ENCODE assay signal across 23 cellular contexts in genomic region chr10:128573236-128573800, GRCh38.
"Had no signal": no experiment of that assay in that cellular context is flagged by ENCODE, and none has a peak within 500 bp of the region (broad histone marks: within the 10 kb centered on the region; RNA-seq: fewer than 3 reads in every experiment).

No MANE protein-coding gene starts in this region.

- H3K27me3 Mint-ChIP-seq: stimulated activated memory B cell treated with anti-CD40 and anti-IgM and Interleukin-4, amounts not matched to agents 10 μg/mL and 1 μg/mL and 100 μg/mL, for 72 hours; stimulated activated naive CD8-positive, alpha-beta T cell treated with anti-CD3 and anti-CD28 coated beads, Interleukin-15, Interleukin-2, amounts not matched to agents 100 ng/mL and 50 ng/mL, for 24 hours had no signal

- H3K4me3 Mint-ChIP-seq: naive thymus-derived CD8-positive, alpha-beta T cell; neural crest cell; stimulated activated memory B cell treated with anti-CD40 and anti-IgM and Interleukin-4, amounts not matched to agents 10 μg/mL and 1 μg/mL and 100 μg/mL, for 72 hours; stimulated activated naive CD8-positive, alpha-beta T cell treated with anti-CD3 and anti-CD28 coated beads, Interleukin-15, Interleukin-2, amounts not matched to agents 100 ng/mL and 50 ng/mL, for 24 hours had no signal

- H2AFZ ChIP-seq: hepatocyte, parathyroid adenoma had no signal

- H3K4me1 ChIP-seq: colonic mucosa, parathyroid adenoma, prostate gland, spleen, testis, tibial nerve had no signal

- H3K4me2 ChIP-seq: hepatocyte had no signal

- H3K4me1 Mint-ChIP-seq: naive thymus-derived CD8-positive, alpha-beta T cell; stimulated activated memory B cell treated with anti-CD40 and anti-IgM and Interleukin-4, amounts not matched to agents 10 μg/mL and 1 μg/mL and 100 μg/mL, for 72 hours had no signal

- FAIRE-seq: endothelial cell of umbilical vein, kidney had no signal

- H3K4me3 ChIP-seq: colonic mucosa, hepatocyte, mucosa of descending colon, prostate gland, spleen, testis, tibial nerve had no signal

- ATAC-seq: left colon; mucosa of descending colon; naive thymus-derived CD8-positive, alpha-beta T cell; stimulated activated memory B cell treated with anti-CD40 and anti-IgM and Interleukin-4, amounts not matched to agents 10 μg/mL and 1 μg/mL and 100 μg/mL, for 72 hours had no signal

- H3K36me3 ChIP-seq: colonic mucosa, prostate gland, spleen, tibial nerve had no signal

- H3K27me3 ChIP-seq: colonic mucosa, hepatocyte, testis, tibial nerve had no signal

- H3K9me3 Mint-ChIP-seq: naive thymus-derived CD8-positive, alpha-beta T cell; stimulated activated memory B cell treated with anti-CD40 and anti-IgM and Interleukin-4, amounts not matched to agents 10 μg/mL and 1 μg/mL and 100 μg/mL, for 72 hours; stimulated activated naive CD8-positive, alpha-beta T cell treated with anti-CD3 and anti-CD28 coated beads, Interleukin-15, Interleukin-2, amounts not matched to agents 100 ng/mL and 50 ng/mL, for 24 hours had no signal

- DNase-seq: colonic mucosa; dermis blood vessel endothelial cell; erythroblast; foreskin melanocyte; kidney; left colon; mammary epithelial cell; mucosa of descending colon; naive thymus-derived CD8-positive, alpha-beta T cell; nucleus accumbens; spleen; stimulated activated CD4-positive, alpha-beta T cell treated with anti-CD3 and anti-CD28 coated beads, Interleukin-15, amount 100 ng/mL, for 24 hours; stimulated activated CD4-positive, alpha-beta T cell treated with anti-CD3 and anti-CD28 coated beads, Interleukin-1b, Interleukin-23, amount 100 ng/mL, for 48 hours; stimulated activated CD4-positive, alpha-beta T cell treated with anti-CD3 and anti-CD28 coated beads, Interleukin-4, amount 100 ng/mL, for 24 hours; testis had no signal

- H3K36me3 Mint-ChIP-seq: naive thymus-derived CD8-positive, alpha-beta T cell; stimulated activated memory B cell treated with anti-CD40 and anti-IgM and Interleukin-4, amounts not matched to agents 10 μg/mL and 1 μg/mL and 100 μg/mL, for 72 hours had no signal

- H3K27ac ChIP-seq: colonic mucosa, hepatocyte, parathyroid adenoma, prostate gland, spleen, testis, tibial nerve had no signal

- H3K9me3 ChIP-seq: colonic mucosa, mucosa of descending colon, prostate gland, spleen, testis, tibial nerve had no signal

- H3K79me2 ChIP-seq: hepatocyte, parathyroid adenoma had no signal

- H3K27ac Mint-ChIP-seq: naive thymus-derived CD8-positive, alpha-beta T cell; stimulated activated memory B cell treated with anti-CD40 and anti-IgM and Interleukin-4, amounts not matched to agents 10 μg/mL and 1 μg/mL and 100 μg/mL, for 72 hours; stimulated activated naive CD8-positive, alpha-beta T cell treated with anti-CD3 and anti-CD28 coated beads, Interleukin-15, Interleukin-2, amounts not matched to agents 100 ng/mL and 50 ng/mL, for 24 hours had no signal
